Comparison of ENCODE assay signal across 8 cellular contexts in genomic region chr10:110209926-110210662, GRCh38. TPM values are rescaled to one million over a fixed set of nuclear protein-coding genes. Genes with fewer than 3 reads are reported as not detected.
A peak's percentile ranks its signal among the peaks of the same experiment; 100 is the strongest.
DNase-seq lines count a peak whose midpoint lies in the region; ATAC-seq and TF ChIP-seq lines count a peak whose summit lies in the region.

No MANE protein-coding gene starts in this region.

- DNase-seq in HAP-1 (ENCODE audit: low spot score in 2 of 2) (no peak), T1000 (lab: John Stamatoyannopoulos, UW) (peak; percentile 18), choroid plexus epithelial cell (ENCODE audit: low read depth) (peak; percentile 40), left lobe of liver (ENCODE audit: low spot score) (peak; percentile 65), NCI-H1048 (lab: John Stamatoyannopoulos, UW) (no peak)
- peak; percentile 52 for DNase-seq in stimulated activated CD4-positive, alpha-beta T cell treated with anti-CD3 and anti-CD28 coated beads, Interleukin-4, amount 100 ng/mL, for 1 hour

- in situ Hi-C loops in HAP-1 (cut with MboI; ENCODE audit: low sequenced_read_pairs) = loop anchor here (5.0 kb wide), 1 partner anchor 58 kb away; no protein-coding TSS in a partner anchor

- H3K4me3 ChIP-seq in ACC112 (ENCODE audit: low read depth, low read length) (peak overlapping the region; percentile 93), HAP-1 (peak overlapping the region; percentile 65), choroid plexus epithelial cell (ENCODE audit: low read depth, low read length) (peak overlapping the region; percentile 66)

- H3K9me3 ChIP-seq in HAP-1 = no peaks in the 10 kb centered on the region

- H3K79me2 ChIP-seq in ACC112 (ENCODE audit: control insufficient read depth, insufficient read depth, low read length, unreplicated experiment) = no peaks in the 10 kb centered on the region

- peak overlapping the region; percentile 59 for H3K27ac ChIP-seq in ACC112 (ENCODE audit: low read depth, low read length)

- peak overlapping the region; percentile 95 for H2AFZ ChIP-seq in ACC112 (ENCODE audit: low read length, unreplicated experiment)

- H3K4me1 ChIP-seq in ACC112 (ENCODE audit: control insufficient read depth, insufficient read depth, low read length, unreplicated experiment) (peaks cover 10% of the 10 kb centered on the region), HAP-1 (peaks cover 12% of the 10 kb centered on the region)

- H3K36me3 ChIP-seq in ACC112 (ENCODE audit: insufficient read depth, low read length) (no peaks in the 10 kb centered on the region), HAP-1 (replicated peaks) (no peaks in the 10 kb centered on the region)

- H3K27me3 ChIP-seq in ACC112 (ENCODE audit: insufficient read depth, low read length) (no peaks in the 10 kb centered on the region), HAP-1 (ENCODE audit: low read depth) (no peaks in the 10 kb centered on the region)

- no peak for TF ChIP-seq CTCF in choroid plexus epithelial cell (conservative IDR thresholded peaks at IDR 0.05; ENCODE audit: low read depth, low read length)

- ATAC-seq in left lobe of liver (peak; percentile 42), HG03045 (IDR thresholded peaks at IDR 0.05; ENCODE audit: unreplicated experiment) (no peak)

RNA-seq across cellular contexts. Expression of gene MXI1, which starts 2.7 kb away (rescaled TPM):
- total RNA-seq in left lobe of liver = 26.3 TPM

Comparison
In these comparisons a context has a peak if more than half of its experiments do, and no peak if none do; other contexts are left out.
1. DNase-seq: peak in T1000 (single experiment), choroid plexus epithelial cell (single experiment), left lobe of liver (single experiment) and stimulated activated CD4-positive, alpha-beta T cell treated with anti-CD3 and anti-CD28 coated beads, Interleukin-4, amount 100 ng/mL, for 1 hour (single experiment); none in HAP-1 (0 of 2) and NCI-H1048 (single experiment).
2. Peak in every context shown above with its lines, with median percentiles within 50 percentile points of each other: H3K4me3 ChIP-seq.